Comparison of ENCODE assay signal across 9 cellular contexts in genomic region chr3:63609834-63610233, GRCh38. TPM values are rescaled to one million over a fixed set of nuclear protein-coding genes. Genes with fewer than 3 reads are reported as not detected.
"Had no signal": no experiment of that assay in that cellular context is flagged by ENCODE, and none has a peak within 500 bp of the region (broad histone marks: within the 10 kb centered on the region; RNA-seq: fewer than 3 reads in every experiment).

No MANE protein-coding gene starts in this region.

- ATAC-seq: GM12878 had no signal

- FAIRE-seq: G401.6, GM12878, GM12891, GM12892, GM18507, GM19239 had no signal

- DNase-seq: GDM1, GF-D8 had no signal

- H3K4me3 ChIP-seq: GM12878 had no signal

RNA-seq across cellular contexts. Expression of gene SNTN, which starts 42.6 kb away (rescaled TPM):
- total RNA-seq: G401, GM12878 had no signal
- polyA plus RNA-seq: GM12878 had no signal
